8 cellular contexts compared by ENCODE assay signal in the genomic region with DNA sequence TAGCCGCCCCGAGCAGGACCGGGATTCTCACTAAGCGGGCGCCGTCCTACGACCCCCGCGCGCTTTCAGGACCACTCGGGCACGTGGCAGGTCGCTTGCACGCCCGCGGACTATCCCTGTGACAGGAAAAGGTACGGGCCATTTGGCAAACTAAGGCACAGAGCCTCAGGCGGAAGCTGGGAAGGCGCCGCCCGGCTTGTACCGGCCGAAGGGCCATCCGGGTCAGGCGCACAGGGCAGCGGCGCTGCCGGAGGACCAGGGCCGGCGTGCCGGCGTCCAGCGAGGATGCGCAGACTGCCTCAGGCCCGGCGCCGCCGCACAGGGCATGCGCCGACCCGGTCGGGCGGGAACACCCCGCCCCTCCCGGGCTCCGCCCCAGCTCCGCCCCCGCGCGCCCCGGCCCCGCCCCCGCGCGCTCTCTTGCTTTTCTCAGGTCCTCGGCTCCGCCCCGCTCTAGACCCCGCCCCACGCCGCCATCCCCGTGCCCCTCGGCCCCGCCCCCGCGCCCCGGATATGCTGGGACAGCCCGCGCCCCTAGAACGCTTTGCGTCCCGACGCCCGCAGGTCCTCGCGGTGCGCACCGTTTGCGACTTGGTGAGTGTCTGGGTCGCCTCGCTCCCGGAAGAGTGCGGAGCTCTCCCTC. TPM values are rescaled to one million over a fixed set of nuclear protein-coding genes. Genes with fewer than 3 reads are reported as not detected.
DNase-seq lines count a peak whose midpoint lies in the region; ATAC-seq and TF ChIP-seq lines count a peak whose summit lies in the region.

A gene (plus strand): TSS at position 539 of the 643 bp plus-strand sequence.

- peak; percentile 80 for ATAC-seq in GM18861 (IDR thresholded peaks at IDR 0.05; ENCODE audit: unreplicated experiment)
- peak; percentile 93 for ATAC-seq in HG03095 (IDR thresholded peaks at IDR 0.05; ENCODE audit: unreplicated experiment)
- peak; percentile 97 for ATAC-seq in activated T-helper 17 cell treated with anti-CD3 and anti-CD28 coated beads, Interleukin-2, amount 50 U/mL, for 72 hours (replicated peaks)
- ATAC-seq in natural killer cell, result peak; percentile 98 to 99 (median 99)
- peak; percentile 95 to 96 for ATAC-seq in stimulated activated naive B cell treated with anti-CD40 and anti-IgM and Interleukin-4, amounts not matched to agents 10 μg/mL and 1 μg/mL and 100 μg/mL, for 72 hours (replicated peaks)

- H3F3A ChIP-seq in PC-9 (ENCODE audit: insufficient read depth, low read depth), result 0 out of 2 replicates have a peak, but pooled peaks cover 3% of the 10 kb centered on the region

- H3K27me3 ChIP-seq in AG04450 (ENCODE audit: control insufficient read depth, insufficient read depth, low read length) (no peaks in the 10 kb centered on the region), PC-9 (ENCODE audit: insufficient read depth, low read depth) (no peaks in the 10 kb centered on the region)

- no peaks in the 10 kb centered on the region for H3K36me3 ChIP-seq in PC-9 (ENCODE audit: low read depth)

- intact Hi-C loops in PC-9 (cut with micrococcal nuclease; ENCODE audit: unreplicated experiment), result loop anchor here (10.0 kb wide), 1 partner anchor 68 kb away; no protein-coding TSS in a partner anchor
- intact Hi-C loops in natural killer cell (cut with micrococcal nuclease), result loop anchor here (2.0 kb wide), 1 partner anchor 644 kb away; a partner anchor contains a TSS

- no peaks in the 10 kb centered on the region for H3K27me3 Mint-ChIP-seq in activated T-helper 17 cell treated with anti-CD3 and anti-CD28 coated beads, Interleukin-2, amount 50 U/mL, for 72 hours
- no peaks in the 10 kb centered on the region for H3K27me3 Mint-ChIP-seq in natural killer cell (ENCODE audit: low read depth in 2 of 2)
- H3K27me3 Mint-ChIP-seq in stimulated activated naive B cell treated with anti-CD40 and anti-IgM and Interleukin-4, amounts not matched to agents 10 μg/mL and 1 μg/mL and 100 μg/mL, for 72 hours, result peaks cover 0 to 5% of the 10 kb centered on the region in 2 donors

- H3K9me3 ChIP-seq in AG04450 (ENCODE audit: control insufficient read depth, insufficient read depth, low read length), result peaks cover 4% of the 10 kb centered on the region; the same call in 1 of the 2 replicates
- H3K9me3 ChIP-seq in PC-9 (ENCODE audit: insufficient read depth, low read depth), result no peaks in the 10 kb centered on the region

- peak within 1 kb of the TSS; percentile 83 for H3K4me2 ChIP-seq in PC-9

- H3K27ac ChIP-seq in AG04450 (ENCODE audit: low read depth, low read length), result peak within 1 kb of the TSS; percentile 11
- no peak within 1 kb of the TSS for H3K27ac ChIP-seq in PC-9

- H3K9me2 ChIP-seq in PC-9 (ENCODE audit: insufficient read depth), result no peaks in the 10 kb centered on the region

- H3K4me1 Mint-ChIP-seq in activated T-helper 17 cell treated with anti-CD3 and anti-CD28 coated beads, Interleukin-2, amount 50 U/mL, for 72 hours, result no peaks in the 10 kb centered on the region
- H3K4me1 Mint-ChIP-seq in natural killer cell, result peaks cover 14 to 17% of the 10 kb centered on the region in 2 donors
- peaks cover 10 to 31% of the 10 kb centered on the region in 2 donors for H3K4me1 Mint-ChIP-seq in stimulated activated naive B cell treated with anti-CD40 and anti-IgM and Interleukin-4, amounts not matched to agents 10 μg/mL and 1 μg/mL and 100 μg/mL, for 72 hours

- no TSS peak for BruUV-seq in PC-9 (replicated peaks; lab: Mats Ljungman, UMichigan)

- no peaks in the 10 kb centered on the region for H3K79me2 ChIP-seq in PC-9 (ENCODE audit: low read depth)

- H3K36me3 Mint-ChIP-seq in activated T-helper 17 cell treated with anti-CD3 and anti-CD28 coated beads, Interleukin-2, amount 50 U/mL, for 72 hours (ENCODE audit: low read depth), result peaks cover 17% of the 10 kb centered on the region
- no peaks in the 10 kb centered on the region for H3K36me3 Mint-ChIP-seq in natural killer cell
- peaks cover 5 to 9% of the 10 kb centered on the region in 2 donors for H3K36me3 Mint-ChIP-seq in stimulated activated naive B cell treated with anti-CD40 and anti-IgM and Interleukin-4, amounts not matched to agents 10 μg/mL and 1 μg/mL and 100 μg/mL, for 72 hours

- H3K9me3 Mint-ChIP-seq in activated T-helper 17 cell treated with anti-CD3 and anti-CD28 coated beads, Interleukin-2, amount 50 U/mL, for 72 hours, result no peaks in the 10 kb centered on the region
- H3K9me3 Mint-ChIP-seq in natural killer cell, result no peaks in the 10 kb centered on the region
- no peaks in the 10 kb centered on the region for H3K9me3 Mint-ChIP-seq in stimulated activated naive B cell treated with anti-CD40 and anti-IgM and Interleukin-4, amounts not matched to agents 10 μg/mL and 1 μg/mL and 100 μg/mL, for 72 hours

- CTCF ChIA-PET in AG04450 (lab: Charles Lee), result interaction anchor here (0.7 kb wide), 1 partner anchor 50 kb away, joined by 4 read pairs; no protein-coding TSS in a partner anchor
- CTCF ChIA-PET in PC-9 (lab: Charles Lee), result interaction anchor here (0.8 kb wide), 1 partner anchor 55 kb away, joined by 7 read pairs; no protein-coding TSS in a partner anchor

- no peaks in the 10 kb centered on the region for H4K20me1 ChIP-seq in PC-9 (ENCODE audit: insufficient read depth)

- peak within 1 kb of the TSS; percentile 84 for H3K4me3 ChIP-seq in AG04450 (ENCODE audit: low read depth, low read length)
- peak within 1 kb of the TSS; percentile 63 for H3K4me3 ChIP-seq in PC-9

- peaks cover 15% of the 10 kb centered on the region for H3K4me1 ChIP-seq in PC-9 (replicated peaks; ENCODE audit: insufficient read depth)

- DNase-seq in AG04450 (ENCODE audit: low read depth, low spot score), result peak; percentile 50
- peak; percentile 47 to 84 for DNase-seq in PC-9
- peak; percentile 75 for DNase-seq in fibroblast of peridontal ligament (ENCODE audit: extremely low read depth)
- DNase-seq in natural killer cell, result peak; percentile 97
- peak; percentile 91 for DNase-seq in stimulated activated naive B cell treated with anti-CD40 and anti-IgM and Interleukin-4, amounts not matched to agents 10 μg/mL and 1 μg/mL and 100 μg/mL, for 72 hours

- H2AFZ ChIP-seq in PC-9, result peak within 1 kb of the TSS; percentile 82

- TF ChIP-seq CTCF in AG04450 (IDR thresholded peaks at IDR 0.05; ENCODE audit: low read depth, low read length), result no peak
- TF ChIP-seq CTCF in PC-9 (conservative IDR thresholded peaks at IDR 0.05), result no peak
- no peak for TF ChIP-seq CTCF in natural killer cell (IDR thresholded peaks at IDR 0.05)

- peak within 1 kb of the TSS; percentile 79 for H3K4me3 Mint-ChIP-seq in activated T-helper 17 cell treated with anti-CD3 and anti-CD28 coated beads, Interleukin-2, amount 50 U/mL, for 72 hours
- H3K4me3 Mint-ChIP-seq in natural killer cell, result peak within 1 kb of the TSS; percentile 88
- peak within 1 kb of the TSS; percentile 82 to 91 for H3K4me3 Mint-ChIP-seq in stimulated activated naive B cell treated with anti-CD40 and anti-IgM and Interleukin-4, amounts not matched to agents 10 μg/mL and 1 μg/mL and 100 μg/mL, for 72 hours

- POLR2A ChIA-PET in AG04450 (lab: Yijun Ruan, JAX) (interaction anchor here (0.6 to 0.9 kb wide), 4 partner anchors 9 to 671 kb away, joined by 3 read pairs; no protein-coding TSS in a partner anchor), PC-9 (lab: Charles Lee; ENCODE audit: unreplicated experiment) (interaction anchor here (0.6 kb wide), 1 partner anchor 65 kb away, joined by 8 read pairs; no protein-coding TSS in a partner anchor)

- peak within 1 kb of the TSS; percentile 54 for H3K27ac Mint-ChIP-seq in activated T-helper 17 cell treated with anti-CD3 and anti-CD28 coated beads, Interleukin-2, amount 50 U/mL, for 72 hours
- H3K27ac Mint-ChIP-seq in natural killer cell, result peak within 1 kb of the TSS; percentile 50 to 81
- H3K27ac Mint-ChIP-seq in stimulated activated naive B cell treated with anti-CD40 and anti-IgM and Interleukin-4, amounts not matched to agents 10 μg/mL and 1 μg/mL and 100 μg/mL, for 72 hours, result peak within 1 kb of the TSS; percentile 90

RNA-seq across cellular contexts. Expression of the gene that starts here (rescaled TPM):
- 10.9 and 12.6 TPM in 2 replicates for polyA plus RNA-seq in AG04450 (2011; rRNA removed)
- polyA minus RNA-seq in AG04450 (2011; rRNA and poly(A)+ RNA removed), result 6.6 and 7.9 TPM in 2 replicates
- 21.2 and 28.1 TPM in 2 replicates for total RNA-seq in PC-9 (2021)
- total RNA-seq in activated T-helper 17 cell treated with anti-CD3 and anti-CD28 coated beads, Interleukin-2, amount 50 U/mL, for 72 hours, result 10 to 100 TPM; 18.7 to 22.4 TPM
- 10 to 100 TPM; 16.5 to 19.7 (median 18.8) TPM for total RNA-seq in natural killer cell
